Comparison of ENCODE assay signal across 13 cellular contexts in the genomic region with DNA sequence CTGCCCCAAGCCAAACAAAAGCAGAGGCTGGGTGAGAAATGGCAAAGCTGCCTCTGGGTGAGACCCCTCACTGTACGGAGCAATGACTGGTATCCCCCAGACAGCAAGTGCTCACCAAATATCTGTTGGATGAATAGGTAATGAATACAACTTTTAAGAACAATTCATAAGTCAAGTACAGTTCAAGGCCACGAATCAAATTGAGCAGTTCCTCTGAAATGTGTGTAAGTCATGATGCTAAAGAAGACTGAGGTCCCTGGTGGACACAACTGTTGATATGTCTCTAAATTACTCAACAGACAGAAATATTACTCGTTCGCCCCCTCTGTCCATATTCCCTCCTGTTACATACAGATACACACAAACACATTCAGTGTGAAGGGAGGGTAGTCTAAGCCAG.
DNase-seq lines count a peak whose midpoint lies in the region; ATAC-seq and TF ChIP-seq lines count a peak whose summit lies in the region.
"Had no signal": no experiment of that assay in that cellular context is flagged by ENCODE, and none has a peak within 500 bp of the region (broad histone marks: within the 10 kb centered on the region; RNA-seq: fewer than 3 reads in every experiment).

No MANE protein-coding gene starts in this region.

- H3K4me1 Mint-ChIP-seq in progenitor cell of endocrine pancreas (ENCODE audit: low read depth): peaks cover 37% of the 10 kb centered on the region
- H3K4me1 Mint-ChIP-seq: CD4-positive, alpha-beta memory T cell had no signal

- H3K9me3 ChIP-seq in Panc1 (ENCODE audit: control insufficient read depth, insufficient read depth, low read depth, low read length): no peaks in the 10 kb centered on the region
- H3K9me3 ChIP-seq: BLaER1 had no signal

- peaks cover 2% of the 10 kb centered on the region for H3K36me3 Mint-ChIP-seq in progenitor cell of endocrine pancreas (ENCODE audit: insufficient read depth)
- H3K36me3 Mint-ChIP-seq: CD4-positive, alpha-beta memory T cell had no signal

- TF ChIP-seq CTCF in Panc1 (IDR thresholded peaks at IDR 0.05) (no peak), fibroblast of mammary gland (conservative IDR thresholded peaks at IDR 0.05; ENCODE audit: control insufficient read depth, insufficient read depth, low read depth, low read length) (no peak), progenitor cell of endocrine pancreas (IDR thresholded peaks at IDR 0.05; ENCODE audit: unreplicated experiment) (no peak)

- ATAC-seq in Panc1: no peak
- ATAC-seq in GM19452 (IDR thresholded peaks at IDR 0.05; ENCODE audit: unreplicated experiment): no peak
- ATAC-seq in GM18517 (IDR thresholded peaks at IDR 0.05; ENCODE audit: unreplicated experiment): no peak

- peak; percentile 29 for DNase-seq in ELR (ENCODE audit: low read depth)
- no peak for DNase-seq in Panc1 (ENCODE audit: low read depth, low spot score)
- DNase-seq in fibroblast of mammary gland (ENCODE audit: low read depth): peak; percentile 42
- DNase-seq in progenitor cell of endocrine pancreas (ENCODE audit: low spot score, unreplicated experiment): no peak
- DNase-seq in NCI-H1930 (lab: John Stamatoyannopoulos, UW): no peak
- DNase-seq: CD4-positive, alpha-beta memory T cell; H7; Kasumi-1; NCI-H1092 treated with DMSO at 0.1 percent for 48 hours; Right ventricle myocardium superior had no signal

- H3K27ac ChIP-seq in Panc1 (ENCODE audit: low read length): peak overlapping the region; percentile 72; the same call in 1 of the 2 replicates
- H3K27ac ChIP-seq: BLaER1 had no signal

- POLR2A ChIA-PET in Panc1 (lab: Charles Lee): no interaction called here

- in situ Hi-C loops in Panc1 (cut with HindIII; ENCODE audit: low pct_unique_long_range_greater_than_20kb, low sequenced_read_pairs): no loop called here

- H3K27me3 ChIP-seq in Panc1 (ENCODE audit: control insufficient read depth, insufficient read depth, low read length): no peaks in the 10 kb centered on the region
- H3K27me3 ChIP-seq: BLaER1 had no signal

- no peaks in the 10 kb centered on the region for H3K9me3 Mint-ChIP-seq in progenitor cell of endocrine pancreas (ENCODE audit: low read depth)

- H3K4me3 ChIP-seq in Panc1 (ENCODE audit: low read depth in 2 of 2, low read length in 2 of 2) (no peak overlapping the region), fibroblast of mammary gland (ENCODE audit: control insufficient read depth, low read depth, low read length) (no peak overlapping the region)
- H3K4me3 ChIP-seq: BLaER1 had no signal

- H3K27ac Mint-ChIP-seq in progenitor cell of endocrine pancreas: peak overlapping the region; percentile 84
- H3K27ac Mint-ChIP-seq: CD4-positive, alpha-beta memory T cell had no signal

- H3K4me1 ChIP-seq in Panc1 (ENCODE audit: control insufficient read depth, insufficient read depth, low read length): no peaks in the 10 kb centered on the region

- H3K27me3 Mint-ChIP-seq in progenitor cell of endocrine pancreas: no peaks in the 10 kb centered on the region

- intact Hi-C loops in Panc1 (cut with micrococcal nuclease; ENCODE audit: unreplicated experiment): no loop called here

- no peaks in the 10 kb centered on the region for H3K36me3 ChIP-seq in Panc1 (ENCODE audit: control insufficient read depth, insufficient read depth, low read length)
- H3K36me3 ChIP-seq: BLaER1 had no signal

- no TSS peak for BruUV-seq in Panc1 (replicated peaks; lab: Mats Ljungman, UMichigan)

- no peak overlapping the region for H3K4me3 Mint-ChIP-seq in progenitor cell of endocrine pancreas (ENCODE audit: low read depth)
- H3K4me3 Mint-ChIP-seq: CD4-positive, alpha-beta memory T cell had no signal

- CTCF ChIA-PET in Panc1 (lab: Charles Lee): no interaction called here

Comparison
In these comparisons a context has a peak if more than half of its experiments do, and no peak if none do; other contexts are left out.
1. DNase-seq: peak in ELR (single experiment) and fibroblast of mammary gland (single experiment); none in Panc1 (single experiment), progenitor cell of endocrine pancreas (single experiment) and NCI-H1930 (0 of 2).